8 cellular contexts compared by ENCODE assay signal in genomic region chr17:28041068-28041843, GRCh38. TPM values are rescaled to one million over a fixed set of nuclear protein-coding genes. Genes with fewer than 3 reads are reported as not detected.
DNase-seq lines count a peak whose midpoint lies in the region; ATAC-seq and TF ChIP-seq lines count a peak whose summit lies in the region.

No MANE protein-coding gene starts in this region.

- CTCF ChIA-PET in CD4-positive, alpha-beta memory T cell (lab: Charles Lee; ENCODE audit: partially characterized antibody): no interaction called here
- CTCF ChIA-PET in activated CD4-positive, alpha-beta memory T cell treated with anti-CD3 and anti-CD28 coated beads, Interleukin-2, amount 10 ng/mL, durations not matched to agents 7 days and 5 days (lab: Charles Lee): interaction anchor here (1.2 kb wide), 2 partner anchors 11 to 147 kb away, joined by 4 to 5 read pairs; no protein-coding TSS in a partner anchor

- peak overlapping the region in 1 of 2 donors; percentile 47 for H3K4me3 ChIP-seq in CD4-positive, alpha-beta memory T cell (ENCODE audit: low read length in 2 of 2)
- H3K4me3 ChIP-seq in duodenal mucosa (ENCODE audit: low read depth in 1 of 2, low read length in 2 of 2): peak overlapping the region; percentile 48 to 77
- H3K4me3 ChIP-seq in right lobe of liver: peak overlapping the region; percentile 81 to 95 (median 92)

- H3K27me3 Mint-ChIP-seq in CD4-positive, alpha-beta memory T cell: no peaks in the 10 kb centered on the region
- peaks cover 9% of the 10 kb centered on the region for H3K27me3 Mint-ChIP-seq in activated CD4-positive, alpha-beta memory T cell treated with anti-CD3 and anti-CD28 coated beads, Interleukin-2, amount 10 ng/mL, durations not matched to agents 7 days and 5 days

- intact Hi-C loops in CD4-positive, alpha-beta memory T cell (cut with micrococcal nuclease): loop anchor here (1.0 to 2.0 kb wide), 4 partner anchors 148 to 316 kb away; partner anchors contain the start of genes LYRM9, POLDIP2 and TMEM97
- intact Hi-C loops in right lobe of liver (cut with DNase I): no loop called here

- peak overlapping the region; percentile 77 to 92 (median 88) for H3K4me3 Mint-ChIP-seq in CD4-positive, alpha-beta memory T cell
- peak overlapping the region; percentile 80 for H3K4me3 Mint-ChIP-seq in activated CD4-positive, alpha-beta memory T cell treated with anti-CD3 and anti-CD28 coated beads, Interleukin-2, amount 10 ng/mL, durations not matched to agents 7 days and 5 days

- H3K9me3 ChIP-seq in CD4-positive, alpha-beta memory T cell (ENCODE audit: control insufficient read depth in 1 of 2, low read length in 2 of 2): no peaks in the 10 kb centered on the region
- H3K9me3 ChIP-seq in duodenal mucosa (ENCODE audit: control insufficient read depth in 1 of 2, low read length in 2 of 2): no peaks in the 10 kb centered on the region
- no peaks in the 10 kb centered on the region for H3K9me3 ChIP-seq in right lobe of liver

- peaks cover 42% of the 10 kb centered on the region for H3K4me1 ChIP-seq in CD4-positive, alpha-beta memory T cell (ENCODE audit: insufficient read depth, low read length)
- H3K4me1 ChIP-seq in duodenal mucosa (ENCODE audit: control insufficient read depth in 1 of 2, insufficient read depth in 2 of 2, low read length in 2 of 2): peaks cover 35 to 39% of the 10 kb centered on the region in 2 donors
- peaks cover 0 to 31% (median 8%) of the 10 kb centered on the region in 4 donors for H3K4me1 ChIP-seq in right lobe of liver

- H3K9me3 Mint-ChIP-seq in CD4-positive, alpha-beta memory T cell: no peaks in the 10 kb centered on the region
- H3K9me3 Mint-ChIP-seq in activated CD4-positive, alpha-beta memory T cell treated with anti-CD3 and anti-CD28 coated beads, Interleukin-2, amount 10 ng/mL, durations not matched to agents 7 days and 5 days: no peaks in the 10 kb centered on the region

- H3K4me1 Mint-ChIP-seq in CD4-positive, alpha-beta memory T cell: peaks cover 41 to 59% (median 49%) of the 10 kb centered on the region in 4 donors
- H3K4me1 Mint-ChIP-seq in activated CD4-positive, alpha-beta memory T cell treated with anti-CD3 and anti-CD28 coated beads, Interleukin-2, amount 10 ng/mL, durations not matched to agents 7 days and 5 days: peaks cover 53% of the 10 kb centered on the region

- H3K27ac ChIP-seq in CD4-positive, alpha-beta memory T cell (ENCODE audit: low read depth, low read length): peak overlapping the region; percentile 49
- peak overlapping the region; percentile 27 for H3K27ac ChIP-seq in duodenal mucosa (ENCODE audit: low read depth, low read length)
- peak overlapping the region; percentile 46 to 89 (median 76) for H3K27ac ChIP-seq in right lobe of liver

- POLR2A ChIA-PET in CD4-positive, alpha-beta memory T cell (lab: Charles Lee; ENCODE audit: partially characterized antibody): interaction anchor here (0.7 to 1.4 kb wide), 12 partner anchors 9 to 315 kb away, joined by 3 to 10 read pairs (median 4); partner anchors contain the start of genes IFT20, LYRM9, POLDIP2 and TNFAIP1
- POLR2A ChIA-PET in activated CD4-positive, alpha-beta memory T cell treated with anti-CD3 and anti-CD28 coated beads, Interleukin-2, amount 10 ng/mL, durations not matched to agents 7 days and 5 days (lab: Charles Lee): interaction anchor here (0.7 to 1.9 kb wide), 11 partner anchors 14 to 316 kb away, joined by 3 to 6 read pairs (median 3); partner anchors contain the start of genes LYRM9 and POLDIP2

- H3K36me3 ChIP-seq in CD4-positive, alpha-beta memory T cell (ENCODE audit: insufficient read depth, low read length): no peaks in the 10 kb centered on the region
- H3K36me3 ChIP-seq in duodenal mucosa (ENCODE audit: control insufficient read depth in 1 of 2, insufficient read depth in 2 of 2, low read length in 2 of 2) (no peaks in the 10 kb centered on the region), right lobe of liver (no peaks in the 10 kb centered on the region)

- TF ChIP-seq CTCF in right lobe of liver (IDR thresholded peaks at IDR 0.05): no peak

- peaks cover 0 to 1% of the 10 kb centered on the region in 2 donors for H3K36me3 Mint-ChIP-seq in CD4-positive, alpha-beta memory T cell
- H3K36me3 Mint-ChIP-seq in activated CD4-positive, alpha-beta memory T cell treated with anti-CD3 and anti-CD28 coated beads, Interleukin-2, amount 10 ng/mL, durations not matched to agents 7 days and 5 days (ENCODE audit: low read depth): peaks cover 27% of the 10 kb centered on the region

- peak; percentile 71 for TF ChIP-seq POLR2A in right lobe of liver (IDR thresholded peaks at IDR 0.05)

- H3K27me3 ChIP-seq in CD4-positive, alpha-beta memory T cell (ENCODE audit: insufficient read depth, low read length): no peaks in the 10 kb centered on the region
- H3K27me3 ChIP-seq in duodenal mucosa (ENCODE audit: control insufficient read depth in 1 of 2, insufficient read depth in 2 of 2, low read length in 2 of 2): no peaks in the 10 kb centered on the region
- no peaks in the 10 kb centered on the region for H3K27me3 ChIP-seq in right lobe of liver

- ATAC-seq in GM19455 (IDR thresholded peaks at IDR 0.05; ENCODE audit: unreplicated experiment) (peak; percentile 87), right lobe of liver (peak; percentile 95 to 98 (median 96))

- WGBS in right lobe of liver (ENCODE audit: insufficient coverage, low coverage, low lambda C conversion rate, missing lambda C conversion rate): under 1% methylated on average over 23 of the region's 43 CpGs

- peak overlapping the region; percentile 80 to 95 (median 86) for H3K27ac Mint-ChIP-seq in CD4-positive, alpha-beta memory T cell
- peak overlapping the region; percentile 78 for H3K27ac Mint-ChIP-seq in activated CD4-positive, alpha-beta memory T cell treated with anti-CD3 and anti-CD28 coated beads, Interleukin-2, amount 10 ng/mL, durations not matched to agents 7 days and 5 days

- peak; percentile 99 for DNase-seq in CD4-positive, alpha-beta memory T cell
- DNase-seq in HK-2 (ENCODE audit: unreplicated experiment) (peak; percentile 100), NCI-H82 treated with DMSO at 0.1 percent for 48 hours (lab: John Stamatoyannopoulos, UW; ENCODE audit: unreplicated experiment) (peak; percentile 100), right lobe of liver (peak; percentile 100)
- DNase-seq in activated CD4-positive, alpha-beta memory T cell treated with anti-CD3 and anti-CD28 coated beads, Interleukin-2, amount 10 ng/mL, durations not matched to agents 7 days and 5 days: peak; percentile 99
- DNase-seq in stimulated activated CD4-positive, alpha-beta T cell treated with anti-CD3 and anti-CD28 coated beads, Interleukin-4, amount 100 ng/mL, for 4 hours: peak; percentile 98 to 99

- no peak overlapping the region for H3K9ac ChIP-seq in duodenal mucosa (ENCODE audit: low read depth in 1 of 2, low read length in 2 of 2)

RNA-seq across cellular contexts. Expression of gene NLK, which starts 1.2 kb away (rescaled TPM):
- 10 to 100 TPM; 13.8 to 14.0 TPM for total RNA-seq in CD4-positive, alpha-beta memory T cell
- 1 to 10 TPM; 1.2 to 1.8 TPM for polyA plus RNA-seq in CD4-positive, alpha-beta memory T cell
- total RNA-seq in activated CD4-positive, alpha-beta memory T cell treated with anti-CD3 and anti-CD28 coated beads, Interleukin-2, amount 10 ng/mL, durations not matched to agents 7 days and 5 days: 10 to 100 TPM; 10.7 to 12.8 TPM
- 10 to 100 TPM in 3 of 6 experiments, 1 to 10 TPM in 3; 8.8 to 10.6 (median 9.9) TPM for total RNA-seq in right lobe of liver
